ENCODE assay signal across 21 cellular contexts in genomic region chr13:102993348-102993747, GRCh38.
DNase-seq lines count a peak whose midpoint lies in the region; ATAC-seq and TF ChIP-seq lines count a peak whose summit lies in the region.
"Had no signal": no experiment of that assay in that cellular context is flagged by ENCODE, and none has a peak within 500 bp of the region (broad histone marks: within the 10 kb centered on the region; RNA-seq: fewer than 3 reads in every experiment).

No MANE protein-coding gene starts in this region.

- no peak for DNase-seq in SK-N-SH
- DNase-seq in adipocyte (ENCODE audit: low read depth): peak; percentile 8
- peak; percentile 67 for DNase-seq in foreskin melanocyte
- DNase-seq in osteocyte (ENCODE audit: extremely low spot score, unreplicated experiment): no peak
- no peak for DNase-seq in SIG-M5 (lab: John Stamatoyannopoulos, UW)
- no peak for DNase-seq in activated gamma-delta T cell treated with Interleukin-2 at 50 U/mL for 16 hours
- DNase-seq in A673 (ENCODE audit: low spot score): no peak
- DNase-seq: 8988T; Caco-2; CD8-positive, alpha-beta memory T cell; DMS153; DMS79; GF-D8; GM23248 had no signal

- no peaks in the 10 kb centered on the region for H3K27me3 ChIP-seq in SK-N-SH (ENCODE audit: insufficient read depth)
- H3K27me3 ChIP-seq in adipocyte (replicated peaks; ENCODE audit: control insufficient read depth, insufficient read depth, low read length): no peaks in the 10 kb centered on the region
- no peaks in the 10 kb centered on the region for H3K27me3 ChIP-seq in A673 (replicated peaks; ENCODE audit: insufficient read depth, low read depth, low read length, poor library complexity)
- H3K27me3 ChIP-seq: BLaER1 treated with 17β-estradiol and CSF1 and Interleukin-3, amounts not matched to agents 10 nM and 100 nM had no signal

- H3K9ac ChIP-seq in SK-N-SH (no peak overlapping the region), adipocyte (ENCODE audit: low read length) (no peak overlapping the region)
- H3K9ac ChIP-seq: BLaER1 treated with 17β-estradiol and CSF1 and Interleukin-3, amounts not matched to agents 10 nM and 100 nM; GM23248 had no signal

- H4K20me1 ChIP-seq in SK-N-SH (ENCODE audit: insufficient read depth): no peaks in the 10 kb centered on the region
- H4K20me1 ChIP-seq: BLaER1 treated with 17β-estradiol and CSF1 and Interleukin-3, amounts not matched to agents 10 nM and 100 nM had no signal

- no peaks in the 10 kb centered on the region for H3F3A ChIP-seq in SK-N-SH (replicated peaks; ENCODE audit: insufficient read depth)

- ATAC-seq in SK-N-SH treated with all-trans-retinoic acid at 6 μM for 48 hours: no peak
- ATAC-seq: GM12878, HepG2 had no signal

- CTCF ChIA-PET in SK-N-SH (lab: Yijun Ruan, JAX) (no interaction called here), A673 (lab: Charles Lee) (no interaction called here)

- no peak overlapping the region for H3K4me2 ChIP-seq in SK-N-SH
- H3K4me2 ChIP-seq: BLaER1 treated with 17β-estradiol and CSF1 and Interleukin-3, amounts not matched to agents 10 nM and 100 nM had no signal

- TF ChIP-seq CTCF in SK-N-SH (IDR thresholded peaks at IDR 0.05) (no peak), osteocyte (IDR thresholded peaks at IDR 0.05) (no peak), A673 (conservative IDR thresholded peaks at IDR 0.05; ENCODE audit: low read depth, low read length) (no peak)

- intact Hi-C loops in A673 (cut with micrococcal nuclease; ENCODE audit: unreplicated experiment): no loop called here

- WGBS in SK-N-SH (ENCODE audit: low lambda C conversion rate): 11% methylated on average over 2 of the region's 2 CpGs

- H3K4me1 ChIP-seq in SK-N-SH (ENCODE audit: control insufficient read depth in 1 of 2, insufficient read depth in 2 of 2, low read depth in 1 of 2, low read length in 1 of 2) (no peaks in the 10 kb centered on the region), adipocyte (ENCODE audit: control insufficient read depth, insufficient read depth, low read length) (peaks cover 8% of the 10 kb centered on the region), A673 (ENCODE audit: insufficient read depth, low read length, poor library complexity, severe bottlenecking) (no peaks in the 10 kb centered on the region)
- H3K4me1 ChIP-seq: BLaER1 treated with 17β-estradiol and CSF1 and Interleukin-3, amounts not matched to agents 10 nM and 100 nM; Caco-2; HAP-1 had no signal

- H3K9me3 ChIP-seq in SK-N-SH (no peaks in the 10 kb centered on the region), adipocyte (ENCODE audit: control insufficient read depth, low read length) (peaks cover 2% of the 10 kb centered on the region), A673 (ENCODE audit: low read depth, low read length, poor library complexity, severe bottlenecking) (no peaks in the 10 kb centered on the region)

- H3K27ac ChIP-seq in SK-N-SH (ENCODE audit: low read depth in 2 of 2, low read length in 1 of 2) (no peak overlapping the region), A673 (ENCODE audit: low read depth, low read length, poor library complexity, severe bottlenecking) (no peak overlapping the region)
- H3K27ac ChIP-seq: BLaER1 treated with 17β-estradiol and CSF1 and Interleukin-3, amounts not matched to agents 10 nM and 100 nM; GM23248 had no signal

- H3K4me3 ChIP-seq in SK-N-SH (ENCODE audit: low read depth in 2 of 2, low read length in 1 of 2): no peak overlapping the region
- no peak overlapping the region for H3K4me3 ChIP-seq in adipocyte (ENCODE audit: low read length)
- H3K4me3 ChIP-seq in A673 (ENCODE audit: low read depth, low read length, poor library complexity, severe bottlenecking): no peak overlapping the region
- H3K4me3 ChIP-seq: BLaER1 treated with 17β-estradiol and CSF1 and Interleukin-3, amounts not matched to agents 10 nM and 100 nM; GM12878; GM23248; HAP-1 had no signal

- H3K4me3 Mint-ChIP-seq in osteocyte (ENCODE audit: unreplicated experiment): no peak overlapping the region
- H3K4me3 Mint-ChIP-seq: B cell; CD8-positive, alpha-beta memory T cell; IgD-negative memory B cell had no signal

- peaks cover 13% of the 10 kb centered on the region for H3K9me3 Mint-ChIP-seq in osteocyte (ENCODE audit: unreplicated experiment)

- H3K4me1 Mint-ChIP-seq in osteocyte (ENCODE audit: unreplicated experiment): peaks cover 32% of the 10 kb centered on the region
- H3K4me1 Mint-ChIP-seq: B cell; CD8-positive, alpha-beta memory T cell; IgD-negative memory B cell had no signal

- no TSS peak for BruUV-seq in A673 (replicated peaks; lab: Mats Ljungman, UMichigan)

- no peak for TF ChIP-seq EP300 in SK-N-SH (IDR thresholded peaks at IDR 0.05; ENCODE audit: borderline replicate concordance in 1 of 2, low read depth in 1 of 2, low read length in 1 of 2)

- peak overlapping the region; percentile 17 for H3K27ac Mint-ChIP-seq in osteocyte (ENCODE audit: unreplicated experiment)
- H3K27ac Mint-ChIP-seq: B cell; CD8-positive, alpha-beta memory T cell; IgD-negative memory B cell had no signal

- H3K79me2 ChIP-seq in SK-N-SH (ENCODE audit: insufficient read depth): no peaks in the 10 kb centered on the region

- no peak overlapping the region for H2AFZ ChIP-seq in SK-N-SH (ENCODE audit: low read depth)
- H2AFZ ChIP-seq: GM23248 had no signal

- H3K36me3 Mint-ChIP-seq in osteocyte (ENCODE audit: unreplicated experiment): peaks cover 3% of the 10 kb centered on the region
- H3K36me3 Mint-ChIP-seq: CD8-positive, alpha-beta memory T cell; IgD-negative memory B cell had no signal

- H3K36me3 ChIP-seq in SK-N-SH (replicated peaks in 1 of 2; ENCODE audit: control insufficient read depth in 1 of 2, insufficient read depth in 2 of 2, low read length in 1 of 2) (no peaks in the 10 kb centered on the region), adipocyte (ENCODE audit: control insufficient read depth, insufficient read depth, low read length, severe bottlenecking) (no peaks in the 10 kb centered on the region), A673 (ENCODE audit: insufficient read depth, low read length, poor library complexity, severe bottlenecking) (no peaks in the 10 kb centered on the region)
- H3K36me3 ChIP-seq: HAP-1 had no signal

- POLR2A ChIA-PET in SK-N-SH (lab: Yijun Ruan, JAX) (no interaction called here), A673 (lab: Charles Lee; ENCODE audit: low non-redundant PET) (no interaction called here)

- H3K9me2 ChIP-seq in SK-N-SH: no peaks in the 10 kb centered on the region

- TF ChIP-seq RAD21 in SK-N-SH (IDR thresholded peaks at IDR 0.05; ENCODE audit: low read length): no peak

- no peaks in the 10 kb centered on the region for H3K27me3 Mint-ChIP-seq in osteocyte (ENCODE audit: unreplicated experiment)
- H3K27me3 Mint-ChIP-seq: B cell; CD8-positive, alpha-beta memory T cell; IgD-negative memory B cell had no signal

TF ChIP-seq in SK-N-SH treated with all-trans-retinoic acid at 6 μM for 48 hours, 23 proteins besides CTCF, POLR2A, EP300 and RAD21:
- TF ChIP-seq ISL1 (CRISPR knock-in tag; IDR thresholded peaks at IDR 0.05) (peak; percentile 83), ZFP30 (CRISPR knock-in tag; IDR thresholded peaks at IDR 0.05) (no peak), RARB (CRISPR knock-in tag; IDR thresholded peaks at IDR 0.05) (no peak), ARNTL (CRISPR knock-in tag; IDR thresholded peaks at IDR 0.05; ENCODE audit: borderline replicate concordance, low read depth) (no peak)
- TF ChIP-seq, protein P1, sequence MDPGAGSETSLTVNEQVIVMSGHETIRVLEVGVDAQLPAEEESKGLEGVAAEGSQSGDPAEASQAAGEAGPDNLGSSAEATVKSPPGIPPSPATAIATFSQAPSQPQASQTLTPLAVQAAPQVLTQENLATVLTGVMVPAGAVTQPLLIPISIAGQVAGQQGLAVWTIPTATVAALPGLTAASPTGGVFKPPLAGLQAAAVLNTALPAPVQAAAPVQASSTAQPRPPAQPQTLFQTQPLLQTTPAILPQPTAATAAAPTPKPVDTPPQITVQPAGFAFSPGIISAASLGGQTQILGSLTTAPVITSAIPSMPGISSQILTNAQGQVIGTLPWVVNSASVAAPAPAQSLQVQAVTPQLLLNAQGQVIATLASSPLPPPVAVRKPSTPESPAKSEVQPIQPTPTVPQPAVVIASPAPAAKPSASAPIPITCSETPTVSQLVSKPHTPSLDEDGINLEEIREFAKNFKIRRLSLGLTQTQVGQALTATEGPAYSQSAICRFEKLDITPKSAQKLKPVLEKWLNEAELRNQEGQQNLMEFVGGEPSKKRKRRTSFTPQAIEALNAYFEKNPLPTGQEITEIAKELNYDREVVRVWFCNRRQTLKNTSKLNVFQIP (CRISPR knock-in tag; IDR thresholded peaks at IDR 0.05; ENCODE audit: borderline replicate concordance, low read depth): no peak

TF ChIP-seq in SK-N-SH, 30 proteins besides CTCF, POLR2A, EP300 and RAD21 (continues in another document):
- no peak for TF ChIP-seq TAF1 (IDR thresholded peaks at IDR 0.05; ENCODE audit: borderline replicate concordance, low read depth, low read length)
- no peak for TF ChIP-seq FOSL2 (IDR thresholded peaks at IDR 0.05; ENCODE audit: borderline replicate concordance, low read depth)
- no peak for TF ChIP-seq POLR2AphosphoS5 (IDR thresholded peaks at IDR 0.05; ENCODE audit: low read depth, low read length)
- TF ChIP-seq, protein P2, sequence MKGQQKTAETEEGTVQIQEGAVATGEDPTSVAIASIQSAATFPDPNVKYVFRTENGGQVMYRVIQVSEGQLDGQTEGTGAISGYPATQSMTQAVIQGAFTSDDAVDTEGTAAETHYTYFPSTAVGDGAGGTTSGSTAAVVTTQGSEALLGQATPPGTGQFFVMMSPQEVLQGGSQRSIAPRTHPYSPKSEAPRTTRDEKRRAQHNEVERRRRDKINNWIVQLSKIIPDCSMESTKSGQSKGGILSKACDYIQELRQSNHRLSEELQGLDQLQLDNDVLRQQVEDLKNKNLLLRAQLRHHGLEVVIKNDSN (IDR thresholded peaks at IDR 0.05; ENCODE audit: borderline replicate concordance, low read depth): no peak
- TF ChIP-seq GATA2 (CRISPR knock-in tag; IDR thresholded peaks at IDR 0.05): no peak
- TF ChIP-seq RFX5 (IDR thresholded peaks at IDR 0.05; ENCODE audit: low read length): no peak
- TF ChIP-seq PBX3 (IDR thresholded peaks at IDR 0.05): no peak
- no peak for TF ChIP-seq RCOR1 (IDR thresholded peaks at IDR 0.05; ENCODE audit: low read length)
- no peak for TF ChIP-seq NFIC (IDR thresholded peaks at IDR 0.05; ENCODE audit: borderline replicate concordance)
- TF ChIP-seq TEAD4 (IDR thresholded peaks at IDR 0.05; ENCODE audit: borderline replicate concordance, insufficient read depth): no peak

Comparison
In these comparisons a context has a peak if more than half of its experiments do, and no peak if none do; other contexts are left out.
1. DNase-seq: peak in adipocyte (single experiment) and foreskin melanocyte (single experiment); none in SK-N-SH (single experiment), osteocyte (single experiment), SIG-M5 (single experiment), activated gamma-delta T cell treated with Interleukin-2 at 50 U/mL for 16 hours (single experiment) and A673 (single experiment).